1 cellular context compared by ENCODE assay signal in genomic region chr1:109832935-109833334, GRCh38.
TF ChIP-seq lines count a peak whose summit lies in the region.

No MANE protein-coding gene starts in this region.

TF ChIP-seq in WTC11, 78 proteins besides CTCF, POLR2A, EP300 and RAD21 (continued from another document):
- no peak for TF ChIP-seq PREB (CRISPR knock-in tag; IDR thresholded peaks at IDR 0.05; ENCODE audit: borderline replicate concordance)
TF ChIP-seq in WTC11: peak in this region for 0.
